Comparison of ENCODE assay signal across 25 cellular contexts in the genomic region with DNA sequence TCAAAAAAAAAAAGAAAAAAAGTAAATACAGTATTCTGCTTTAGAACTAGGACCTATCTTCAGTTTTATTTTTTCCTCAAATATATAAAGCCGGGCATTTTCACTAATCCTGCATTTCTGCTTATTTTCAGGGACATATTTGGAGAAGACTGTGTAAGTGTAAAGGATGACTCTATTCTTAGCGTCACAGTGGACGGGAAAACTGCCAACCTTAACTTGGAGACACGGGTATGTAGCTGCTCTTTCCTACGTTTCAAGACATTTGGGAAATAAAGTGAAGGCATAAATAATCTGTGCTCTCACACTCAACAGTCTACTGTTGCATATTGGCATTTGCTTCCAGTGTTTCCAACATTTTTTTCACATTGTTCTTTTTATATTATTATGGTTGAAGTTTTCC.
"Had no signal": no experiment of that assay in that cellular context is flagged by ENCODE, and none has a peak within 500 bp of the region (broad histone marks: within the 10 kb centered on the region; RNA-seq: fewer than 3 reads in every experiment).

No MANE protein-coding gene starts in this region.

- H3K9me3 Mint-ChIP-seq: immature natural killer cell; naive thymus-derived CD8-positive, alpha-beta T cell; nephron; neural progenitor cell; stimulated activated memory B cell treated with anti-CD40 and anti-IgM and Interleukin-4, amounts not matched to agents 10 μg/mL and 1 μg/mL and 100 μg/mL, for 72 hours had no signal

- ATAC-seq: heart left ventricle; naive thymus-derived CD8-positive, alpha-beta T cell; right lobe of liver; stimulated activated memory B cell treated with anti-CD40 and anti-IgM and Interleukin-4, amounts not matched to agents 10 μg/mL and 1 μg/mL and 100 μg/mL, for 72 hours; stimulated activated naive CD8-positive, alpha-beta T cell treated with anti-CD3 and anti-CD28 coated beads, Interleukin-15, amount 100 ng/mL, for 72 hours; upper lobe of right lung had no signal

- H3K4me3 Mint-ChIP-seq: naive thymus-derived CD8-positive, alpha-beta T cell; nephron; neural progenitor cell; stimulated activated memory B cell treated with anti-CD40 and anti-IgM and Interleukin-4, amounts not matched to agents 10 μg/mL and 1 μg/mL and 100 μg/mL, for 72 hours; stimulated activated naive CD8-positive, alpha-beta T cell treated with anti-CD3 and anti-CD28 coated beads, Interleukin-15, amount 100 ng/mL, for 72 hours had no signal

- H3K27ac Mint-ChIP-seq: immature natural killer cell; nephron; neural progenitor cell; progenitor cell of endocrine pancreas; stimulated activated memory B cell treated with anti-CD40 and anti-IgM and Interleukin-4, amounts not matched to agents 10 μg/mL and 1 μg/mL and 100 μg/mL, for 72 hours had no signal

- H3K27me3 Mint-ChIP-seq: naive thymus-derived CD8-positive, alpha-beta T cell; progenitor cell of endocrine pancreas; stimulated activated memory B cell treated with anti-CD40 and anti-IgM and Interleukin-4, amounts not matched to agents 10 μg/mL and 1 μg/mL and 100 μg/mL, for 72 hours; stimulated activated naive CD8-positive, alpha-beta T cell treated with anti-CD3 and anti-CD28 coated beads, Interleukin-15, amount 100 ng/mL, for 72 hours had no signal

- DNase-seq: heart left ventricle; hypothalamus; immature natural killer cell; islet precursor cell; left ventricle myocardium inferior; mesendoderm; midbrain; naive thymus-derived CD8-positive, alpha-beta T cell; ovary; right lobe of liver; stimulated activated CD4-positive, alpha-beta T cell treated with anti-CD3 and anti-CD28 coated beads, Interleukin-1b, Interleukin-23, amount 100 ng/mL, for 48 hours; stimulated activated CD4-positive, alpha-beta T cell treated with anti-CD3 and anti-CD28 coated beads, Interleukin-2, amount 100 ng/mL, for 48 hours; stimulated activated CD4-positive, alpha-beta T cell treated with anti-CD3 and anti-CD28 coated beads, Interleukin-4, amount 100 ng/mL, for 4 hours; stimulated activated CD8-positive, alpha-beta memory T cell treated with anti-CD3 and anti-CD28 coated beads, Interleukin-4, amount 100 ng/mL, for 48 hours; stimulated activated naive CD4-positive, alpha-beta T cell treated with Interleukin-2 at 50 U/mL for 16 hours; stimulated activated naive CD8-positive, alpha-beta T cell treated with anti-CD3 and anti-CD28 coated beads, Interleukin-15, amount 100 ng/mL, for 72 hours; substantia nigra; testis; thyroid gland; trophoblast cell; upper lobe of right lung had no signal
